22 cellular contexts compared by ENCODE assay signal in genomic region chr9:113919422-113919821, GRCh38. TPM values are rescaled to one million over a fixed set of nuclear protein-coding genes. Genes with fewer than 3 reads are reported as not detected.
DNase-seq lines count a peak whose midpoint lies in the region; ATAC-seq and TF ChIP-seq lines count a peak whose summit lies in the region.
"Had no signal": no experiment of that assay in that cellular context is flagged by ENCODE, and none has a peak within 500 bp of the region (broad histone marks: within the 10 kb centered on the region; RNA-seq: fewer than 3 reads in every experiment).

No MANE protein-coding gene starts in this region.

- CTCF ChIA-PET in HEK293T (lab: Yijun Ruan, JAX), result no interaction called here

- H3K27ac ChIP-seq in psoas muscle, result peak overlapping the region; percentile 56
- H3K27ac ChIP-seq: A549, HL-60, SJSA1 had no signal

- 26 to 40% (median 29%) methylated on average over 9 of the region's 9 CpGs for WGBS in psoas muscle, 3 donors

- intact Hi-C loops in psoas muscle (cut with DNase I), result loop anchor here in 1 of 2 donors (5.0 kb wide), 1 partner anchor 37 kb away; no protein-coding TSS in a partner anchor

- no peak for TF ChIP-seq CTCF in psoas muscle (IDR thresholded peaks at IDR 0.05)

- ATAC-seq in psoas muscle, result peak; percentile 81 to 90 (median 86)
- ATAC-seq in GM18519 (IDR thresholded peaks at IDR 0.05; ENCODE audit: low FRiP score, unreplicated experiment), result no peak
- ATAC-seq: A549, GM12878, Right ventricle myocardium inferior had no signal

- H3K9me3 ChIP-seq in MG63 (peaks cover 12% of the 10 kb centered on the region; the same call in 1 of the 2 replicates), psoas muscle (peaks cover 15% of the 10 kb centered on the region)
- H3K9me3 ChIP-seq: BE2C, SJSA1 had no signal

- H3K4me3 ChIP-seq in MG63 (no peak overlapping the region), psoas muscle (peak overlapping the region; percentile 8)
- H3K4me3 ChIP-seq: A549, GM12878, GM23338, HAP-1, SJSA1 had no signal

- POLR2A ChIA-PET in HEK293T (lab: Yijun Ruan, JAX), result no interaction called here

- DNase-seq in Ammon's horn (ENCODE audit: low spot score), result peak; percentile 30
- peak; percentile 24 for DNase-seq in MG63
- peak; percentile 25 for DNase-seq in globus pallidus (ENCODE audit: low spot score)
- peak; percentile 27 to 70 for DNase-seq in psoas muscle
- no peak for DNase-seq in HEK293T (ENCODE audit: extremely low spot score)
- DNase-seq in NCI-H524 (lab: John Stamatoyannopoulos, UW), result no peak
- DNase-seq: BE2C, DMS79 treated with DMSO at 0.1 percent for 48 hours, KG1, NCI-H1092 treated with DMSO at 0.1 percent for 48 hours, NCI-H1436 treated with DMSO at 0.1 percent for 48 hours, NCI-H2029, NCI-H226, NCI-H524 treated with DMSO at 0.1 percent for 48 hours had no signal

- no peaks in the 10 kb centered on the region for H3K27me3 ChIP-seq in MG63
- H3K27me3 ChIP-seq in psoas muscle (ENCODE audit: insufficient read depth in 3 of 3, low read length in 2 of 3), result no peaks in the 10 kb centered on the region
- H3K27me3 ChIP-seq: BE2C, SJSA1 had no signal

- H3K36me3 ChIP-seq in MG63 (no peaks in the 10 kb centered on the region; the same call in none of the 2 replicates), psoas muscle (ENCODE audit: insufficient read depth in 1 of 2, low read depth in 1 of 2) (no peaks in the 10 kb centered on the region)
- H3K36me3 ChIP-seq: HAP-1 had no signal

- peaks cover 21% of the 10 kb centered on the region for H3K4me1 ChIP-seq in psoas muscle
- H3K4me1 ChIP-seq: A549, BE2C, HAP-1 had no signal

TF ChIP-seq in HEK293T, 16 proteins besides CTCF, POLR2A, EP300 and RAD21:
- TF ChIP-seq L3MBTL2 (conservative IDR thresholded peaks at IDR 0.05), result no peak
- no peak for TF ChIP-seq FOXK2 (IDR thresholded peaks at IDR 0.05)
- no peak for TF ChIP-seq ZNF384 (IDR thresholded peaks at IDR 0.05)
- TF ChIP-seq PKNOX1 (IDR thresholded peaks at IDR 0.05), result no peak
- no peak for TF ChIP-seq NFRKB (IDR thresholded peaks at IDR 0.05)
- no peak for TF ChIP-seq BHLHE40 (IDR thresholded peaks at IDR 0.05; ENCODE audit: borderline replicate concordance)
- TF ChIP-seq SP1 (IDR thresholded peaks at IDR 0.05), result no peak
- no peak for TF ChIP-seq ARNT (IDR thresholded peaks at IDR 0.05)
- TF ChIP-seq SUZ12 (IDR thresholded peaks at IDR 0.05), result no peak
- TF ChIP-seq HDGF (IDR thresholded peaks at IDR 0.05; ENCODE audit: borderline replicate concordance), result no peak
- no peak for TF ChIP-seq LEF1 (IDR thresholded peaks at IDR 0.05; ENCODE audit: borderline replicate concordance)
- TF ChIP-seq CTBP1 (IDR thresholded peaks at IDR 0.05; ENCODE audit: borderline replicate concordance), result no peak
- no peak for TF ChIP-seq FOXM1 (IDR thresholded peaks at IDR 0.05; ENCODE audit: borderline replicate concordance)

RNA-seq across cellular contexts. Expression of gene ZNF618, which starts 43.3 kb away (rescaled TPM):
- 3.4 and 3.6 TPM in 2 replicates for total RNA-seq in MG63 (2014; rRNA removed; shearing (Covaris generic); ENCODE audit: low replicate concordance)
- total RNA-seq in psoas muscle, result 1 to 10 TPM; 1.2 to 2.7 (median 1.3) TPM
- 1 to 10 TPM in 1 of 3 donors, under 1 TPM in 2; 0.31 to 1.2 (median 0.40) TPM for polyA plus RNA-seq in psoas muscle

Comparison
In these comparisons a context has a peak if more than half of its experiments do, and no peak if none do; other contexts are left out.
1. DNase-seq: peak in Ammon's horn (single experiment), MG63 (single experiment), globus pallidus (single experiment) and psoas muscle (2 of 2); none in HEK293T (single experiment) and NCI-H524 (0 of 2).